In genomic region chr12:119989619-119990381, GRCh38 we compare ENCODE assay signal across 8 cellular contexts. TPM values are rescaled to one million over a fixed set of nuclear protein-coding genes. Genes with fewer than 3 reads are reported as not detected.
DNase-seq lines count a peak whose midpoint lies in the region; TF ChIP-seq lines count a peak whose summit lies in the region.

No MANE protein-coding gene starts in this region.

- H3K27me3 Mint-ChIP-seq in H9 (ENCODE audit: low read depth): peaks cover 30% of the 10 kb centered on the region

- H3K9me3 Mint-ChIP-seq in H9: no peaks in the 10 kb centered on the region

- H3K4me3 Mint-ChIP-seq in H9: peak overlapping the region; percentile 76 to 80

- H3K23me2 ChIP-seq in H9 (ENCODE audit: insufficient read length, low read depth, low read length, poor library complexity, severe bottlenecking): peaks cover 7% of the 10 kb centered on the region

- no peak overlapping the region for H3K27ac ChIP-seq in H9 (ENCODE audit: insufficient read length, low read depth, low read length)
- peak overlapping the region; percentile 82 for H3K27ac ChIP-seq in duodenal mucosa (ENCODE audit: low read depth, low read length)
- no peak overlapping the region for H3K27ac ChIP-seq in liver (ENCODE audit: low read depth in 1 of 2, low read length in 2 of 2)

- TF ChIP-seq RAD21 in liver (IDR thresholded peaks at IDR 0.05): peak in 1 of 2 donors; percentile 11

- H3K4me2 ChIP-seq in H9 (ENCODE audit: insufficient read depth, insufficient read length, low read length): peak overlapping the region; percentile 68

- H4K8ac ChIP-seq in H9 (replicated peaks; ENCODE audit: insufficient read length, low read depth, low read length): no peak overlapping the region

- no peak overlapping the region for H2BK20ac ChIP-seq in H9 (ENCODE audit: low read depth, low read length, poor library complexity, severe bottlenecking)

- no peak overlapping the region for H4K5ac ChIP-seq in H9 (ENCODE audit: insufficient read length, low read depth, low read length)

- H3K18ac ChIP-seq in H9 (ENCODE audit: insufficient read length, low read depth, low read length): no peak overlapping the region

- DNase-seq in GM12864 (ENCODE audit: low read depth) (no peak), H9 (peak; percentile 86), MV-4-11 (lab: John Stamatoyannopoulos, UW) (peak; percentile 44), NCI-H1694 treated with DMSO at 0.1 percent for 48 hours (lab: John Stamatoyannopoulos, UW) (no peak)
- peak; percentile 45 to 46 for DNase-seq in activated CD4-positive, alpha-beta T cell treated with anti-CD3 and anti-CD28 coated beads, Interleukin-2, amount 50 U/mL, for 4 hours
- DNase-seq in stimulated activated CD4-positive, alpha-beta T cell treated with anti-CD3 and anti-CD28 coated beads, Interleukin-4, amount 100 ng/mL, for 1 hour: peak; percentile 76

- H3K4ac ChIP-seq in H9 (ENCODE audit: low read depth, low read length): no peak overlapping the region

- H3K9me3 ChIP-seq in H9 (ENCODE audit: control insufficient read depth, low read depth, low read length) (no peaks in the 10 kb centered on the region), duodenal mucosa (ENCODE audit: control insufficient read depth in 1 of 2, low read length in 2 of 2) (no peaks in the 10 kb centered on the region), liver (ENCODE audit: control insufficient read depth in 4 of 4, low read length in 3 of 4) (no peaks in the 10 kb centered on the region)

- H2BK120ac ChIP-seq in H9 (ENCODE audit: low read depth, low read length, poor library complexity, severe bottlenecking): no peak overlapping the region

- no peak overlapping the region for H2BK15ac ChIP-seq in H9 (ENCODE audit: low read depth, low read length)

- no peak overlapping the region for H2BK12ac ChIP-seq in H9 (ENCODE audit: insufficient read length, low read depth, low read length)

- no CpG with 5 or more reads among the region's 98 CpGs for WGBS in H9 (ENCODE audit: extremely low coverage, insufficient read length, low lambda C conversion rate)
- WGBS in liver: 2% methylated on average over 98 of the region's 98 CpGs

- H4K91ac ChIP-seq in H9 (ENCODE audit: insufficient read length, low read depth, low read length): no peak overlapping the region

- H3K27me3 ChIP-seq in H9 (ENCODE audit: insufficient read depth, low read length) (no peaks in the 10 kb centered on the region), duodenal mucosa (ENCODE audit: control insufficient read depth in 1 of 2, insufficient read depth in 2 of 2, low read length in 2 of 2) (peaks cover 5 to 11% of the 10 kb centered on the region in 2 donors), liver (ENCODE audit: control insufficient read depth in 4 of 4, insufficient read depth in 4 of 4, low read length in 3 of 4) (peaks cover 0 to 4% (median 0%) of the 10 kb centered on the region in 4 donors)

- H4K20me1 ChIP-seq in H9 (ENCODE audit: control insufficient read depth, insufficient read depth, insufficient read length): no peaks in the 10 kb centered on the region

- H3K9ac ChIP-seq in H9 (ENCODE audit: extremely low read depth, insufficient read length, low read length) (no peak overlapping the region), duodenal mucosa (ENCODE audit: low read depth in 1 of 2, low read length in 2 of 2) (peak overlapping the region in 1 of 2 donors; percentile 11), liver (ENCODE audit: low read depth in 1 of 2, low read length in 2 of 2) (no peak overlapping the region)

- TF ChIP-seq CTCF in GM12864 (IDR thresholded peaks at IDR 0.05; ENCODE audit: low read depth, low read length, missing control alignments) (no peak), H9 (conservative IDR thresholded peaks at IDR 0.05) (no peak), liver (IDR thresholded peaks at IDR 0.05; ENCODE audit: low read depth, low read length, missing input control) (no peak)

- H3K79me1 ChIP-seq in H9 (ENCODE audit: insufficient read depth, low read depth, low read length, poor library complexity, severe bottlenecking): no peaks in the 10 kb centered on the region

- H2BK5ac ChIP-seq in H9 (ENCODE audit: insufficient read length, low read length): no peak overlapping the region

- H3K79me2 ChIP-seq in H9 (ENCODE audit: insufficient read depth, low read length): no peaks in the 10 kb centered on the region

- H3K36me3 ChIP-seq in duodenal mucosa (ENCODE audit: control insufficient read depth in 1 of 2, insufficient read depth in 2 of 2, low read length in 2 of 2) (no peaks in the 10 kb centered on the region), liver (ENCODE audit: control insufficient read depth in 4 of 4, insufficient read depth in 3 of 4, low read depth in 1 of 4, low read length in 3 of 4) (no peaks in the 10 kb centered on the region)

- H3T11ph ChIP-seq in H9 (ENCODE audit: low read length): no peak overlapping the region

- H3K4me1 Mint-ChIP-seq in H9: peaks cover 19 to 23% of the 10 kb centered on the region in 2 experiments

- peaks cover 3% of the 10 kb centered on the region; the same call in 1 of the 2 replicates for H3K4me1 ChIP-seq in H9 (ENCODE audit: insufficient read depth, low read length)
- peaks cover 13% of the 10 kb centered on the region in 2 donors for H3K4me1 ChIP-seq in duodenal mucosa (ENCODE audit: control insufficient read depth in 1 of 2, insufficient read depth in 2 of 2, low read length in 2 of 2)
- H3K4me1 ChIP-seq in liver (ENCODE audit: control insufficient read depth in 4 of 4, insufficient read depth in 4 of 4, low read length in 3 of 4): peaks cover 10 to 20% (median 15%) of the 10 kb centered on the region in 4 donors

- no peak overlapping the region for H2AFZ ChIP-seq in H9 (ENCODE audit: low read length)

- peaks cover 0 to 14% (median 10%) of the 10 kb centered on the region in 3 experiments; a peak in 4 of 7 replicates for H3K36me3 Mint-ChIP-seq in H9 (ENCODE audit: insufficient read depth in 1 of 3, low read depth in 3 of 3)

- no peak overlapping the region for H3K23ac ChIP-seq in H9 (ENCODE audit: insufficient read length, low read depth, low read length)

- H3K27ac Mint-ChIP-seq in H9: no peak overlapping the region; a peak in 1 of 7 replicates

- H2AK5ac ChIP-seq in H9 (ENCODE audit: insufficient read length, low read length): no peak overlapping the region

- no peak overlapping the region for H3K56ac ChIP-seq in H9 (ENCODE audit: insufficient read length, low read depth, low read length)

- H3K4me3 ChIP-seq in GM12864 (ENCODE audit: low read depth, low read length): peak overlapping the region; percentile 80
- H3K4me3 ChIP-seq in duodenal mucosa (ENCODE audit: low read depth in 1 of 2, low read length in 2 of 2): peak overlapping the region; percentile 61 to 62
- peak overlapping the region in 2 of 3 donors; percentile 72 to 89 for H3K4me3 ChIP-seq in liver (ENCODE audit: low read depth in 1 of 3, low read length in 3 of 3)

- no peak overlapping the region for H3K14ac ChIP-seq in H9 (ENCODE audit: insufficient read depth, low read length)

TF ChIP-seq in liver, 16 proteins besides CTCF, POLR2A, EP300 and RAD21:
- TF ChIP-seq REST (IDR thresholded peaks at IDR 0.05): peak; percentile 98
- no peak for TF ChIP-seq FOXA2 (IDR thresholded peaks at IDR 0.05)
- no peak for TF ChIP-seq EGR1 (IDR thresholded peaks at IDR 0.05; ENCODE audit: low read depth in 2 of 2)

RNA-seq across cellular contexts. Expression of gene BICDL1, which starts 0.8 kb away (rescaled TPM):
- 13.8 and 14.7 TPM in 2 replicates for total RNA-seq in H9 (2021)
- total RNA-seq in liver: 1 to 10 TPM in 1 of 2 donors, under 1 TPM in 1; 0.65 to 2.1 TPM
- polyA plus RNA-seq in liver: 1 to 10 TPM; 2.5 to 3.8 TPM

Comparison
In these comparisons a context has a peak if more than half of its experiments do, and no peak if none do; other contexts are left out.
1. DNase-seq: peak in H9 (single experiment), MV-4-11 (single experiment), activated CD4-positive, alpha-beta T cell treated with anti-CD3 and anti-CD28 coated beads, Interleukin-2, amount 50 U/mL, for 4 hours (2 of 2) and stimulated activated CD4-positive, alpha-beta T cell treated with anti-CD3 and anti-CD28 coated beads, Interleukin-4, amount 100 ng/mL, for 1 hour (single experiment); none in GM12864 (single experiment) and NCI-H1694 treated with DMSO at 0.1 percent for 48 hours (single experiment).
2. Peak in every context shown above with its lines, with median percentiles within 50 percentile points of each other: H3K4me3 ChIP-seq.